ENCODE assay signal across 8 cellular contexts in genomic region chr5:55306641-55307382, GRCh38. TPM values are rescaled to one million over a fixed set of nuclear protein-coding genes. Genes with fewer than 3 reads are reported as not detected.
DNase-seq lines count a peak whose midpoint lies in the region; ATAC-seq and TF ChIP-seq lines count a peak whose summit lies in the region.

No MANE protein-coding gene starts in this region.

- TF ChIP-seq CTCF in endodermal cell (conservative IDR thresholded peaks at IDR 0.05) (no peak), osteoblast (IDR thresholded peaks at IDR 0.05; ENCODE audit: extremely low read depth, low read depth, low read length) (no peak)

- no peak overlapping the region for H3K4me3 Mint-ChIP-seq in endodermal cell

- H3K4me3 ChIP-seq in endodermal cell (ENCODE audit: low read length) (peak overlapping the region; percentile 94), osteoblast (ENCODE audit: insufficient read depth, low read length) (peak overlapping the region; percentile 91)

- H3K9me3 ChIP-seq in endodermal cell (ENCODE audit: control insufficient read depth, low read length) (peaks cover 20% of the 10 kb centered on the region), osteoblast (ENCODE audit: low read depth, low read length) (no peaks in the 10 kb centered on the region)

- H3K79me2 ChIP-seq in osteoblast (ENCODE audit: insufficient read depth, low read length): peaks cover 94% of the 10 kb centered on the region

- no peaks in the 10 kb centered on the region for H3K4me1 Mint-ChIP-seq in endodermal cell

- H3K27ac ChIP-seq in endodermal cell (ENCODE audit: low read depth, low read length): peak overlapping the region; percentile 98
- H3K27ac ChIP-seq in osteoblast (ENCODE audit: low read depth, low read length): peak overlapping the region; percentile 98

- H3K4me1 ChIP-seq in endodermal cell (ENCODE audit: control insufficient read depth, insufficient read depth, low read length): no peaks in the 10 kb centered on the region
- peaks cover 47% of the 10 kb centered on the region for H3K4me1 ChIP-seq in osteoblast (ENCODE audit: insufficient read depth, low read length)

- no peaks in the 10 kb centered on the region for H3K27me3 Mint-ChIP-seq in endodermal cell (ENCODE audit: insufficient read depth)

- H4K20me1 ChIP-seq in osteoblast (ENCODE audit: insufficient read depth, low read length): peaks cover 18% of the 10 kb centered on the region

- H2AFZ ChIP-seq in osteoblast (ENCODE audit: low read length): peak overlapping the region; percentile 97

- no peaks in the 10 kb centered on the region for H3K27me3 ChIP-seq in endodermal cell (ENCODE audit: control insufficient read depth, insufficient read depth, low read length, poor library complexity, severe bottlenecking)
- H3K27me3 ChIP-seq in osteoblast (ENCODE audit: insufficient read depth, low read length): no peaks in the 10 kb centered on the region

- no peak overlapping the region for H3K27ac Mint-ChIP-seq in endodermal cell

- H3K9me3 Mint-ChIP-seq in endodermal cell: peaks cover 5% of the 10 kb centered on the region

- peak overlapping the region; percentile 97 for H3K9ac ChIP-seq in endodermal cell (ENCODE audit: extremely low read depth, low read length, poor library complexity, severe bottlenecking)

- peak; percentile 14 for DNase-seq in NCI-H510A (lab: John Stamatoyannopoulos, UW)
- DNase-seq in NCI-H510A treated with DMSO at 0.1 percent for 48 hours (lab: John Stamatoyannopoulos, UW): no peak
- DNase-seq in LoVo (ENCODE audit: low spot score): peak; percentile 11
- DNase-seq in endodermal cell: peak; percentile 42
- DNase-seq in osteoblast (ENCODE audit: insufficient read length, low spot score, missing footprints): no peak
- no peak for DNase-seq in COLO668 (lab: John Stamatoyannopoulos, UW; ENCODE audit: unreplicated experiment)
- no peak for DNase-seq in kidney tubule cell (ENCODE audit: low spot score)

- H3K4me2 ChIP-seq in osteoblast (ENCODE audit: insufficient read depth, low read length): peak overlapping the region; percentile 93

- H3K36me3 Mint-ChIP-seq in endodermal cell (ENCODE audit: low read depth): peaks cover 18% of the 10 kb centered on the region

- 25 to 36% methylated on average over 11 to 12 of the region's 12 CpGs for WGBS in endodermal cell (ENCODE audit: insufficient coverage in 1 of 2, insufficient read length in 1 of 2), 2 experiments

- H3K36me3 ChIP-seq in endodermal cell (ENCODE audit: control insufficient read depth, insufficient read depth, low read length) (peaks cover 28% of the 10 kb centered on the region), osteoblast (ENCODE audit: insufficient read depth, low read length) (no peaks in the 10 kb centered on the region)

- ATAC-seq in HG03139 (IDR thresholded peaks at IDR 0.05; ENCODE audit: unreplicated experiment): no peak

RNA-seq across cellular contexts. Expression of gene DHX29, which starts 0.7 kb away (rescaled TPM):
- total RNA-seq in endodermal cell (10 to 100 TPM; 27.9 to 29.0 TPM), osteoblast (36.8 and 38.4 TPM in 2 replicates)
- 21.2 TPM for polyA plus RNA-seq in endodermal cell (2013, experiment 1 of 2)
- 22.4 TPM for polyA plus RNA-seq in endodermal cell (2013, experiment 2 of 2)

RNA-seq across cellular contexts. Expression of gene MTREX, which starts 1.0 kb away (rescaled TPM):
- total RNA-seq in endodermal cell (100 to 1,000 TPM in 1 of 2 donors, 10 to 100 TPM in 1; 91.0 to 106 TPM), osteoblast (63.6 and 73.8 TPM in 2 replicates)
- polyA plus RNA-seq in endodermal cell (2013, experiment 1 of 2): 68.1 TPM
- polyA plus RNA-seq in endodermal cell (2013, experiment 2 of 2): 55.4 TPM

Comparison
In these comparisons a context has a peak if more than half of its experiments do, and no peak if none do; other contexts are left out.
1. DNase-seq: peak in NCI-H510A (single experiment), LoVo (single experiment) and endodermal cell (single experiment); none in NCI-H510A treated with DMSO at 0.1 percent for 48 hours (single experiment), osteoblast (single experiment), COLO668 (single experiment) and kidney tubule cell (single experiment).